23 cellular contexts compared by ENCODE assay signal in the genomic region with DNA sequence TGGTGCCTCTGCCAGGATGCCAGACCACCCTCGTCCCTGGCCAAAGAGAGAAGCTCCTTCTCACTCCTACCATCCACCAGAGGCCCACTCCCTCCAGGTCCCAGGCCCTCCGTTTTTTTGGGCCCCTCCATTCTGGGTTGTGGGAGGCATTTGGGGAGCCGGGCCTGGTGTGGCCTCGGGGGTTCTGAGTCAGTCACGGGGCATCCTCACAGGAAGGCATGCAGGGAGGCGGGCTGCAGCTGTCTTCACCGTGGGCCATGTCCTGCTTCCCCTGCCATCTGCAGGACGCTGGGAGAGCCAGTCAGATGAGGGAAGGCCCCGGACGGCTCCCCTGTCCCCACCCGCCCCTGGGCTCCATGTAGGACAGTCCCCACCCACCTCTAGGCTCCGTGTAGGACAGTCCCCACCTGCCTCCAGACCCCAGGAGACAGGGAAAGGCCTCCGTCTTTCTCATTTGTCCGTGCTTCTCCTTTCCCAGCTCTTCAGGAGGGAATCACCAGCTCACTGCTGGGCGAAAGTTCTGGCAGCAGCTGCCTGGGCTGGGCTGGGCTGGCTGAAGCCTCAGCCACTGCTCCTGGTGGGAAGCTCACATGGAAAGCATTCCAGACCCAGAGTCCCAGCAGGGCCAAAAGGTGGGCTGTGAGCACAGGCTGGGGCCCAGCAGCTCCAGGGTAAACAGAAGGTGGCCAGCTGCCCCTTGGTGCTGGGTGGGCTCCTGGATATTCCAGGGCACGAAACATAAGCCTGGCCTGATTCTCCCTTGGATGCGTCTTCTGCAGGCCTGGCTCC.
A peak's percentile ranks its signal among the peaks of the same experiment; 100 is the strongest.
DNase-seq lines count a peak whose midpoint lies in the region; ATAC-seq and TF ChIP-seq lines count a peak whose summit lies in the region.
"Had no signal": no experiment of that assay in that cellular context is flagged by ENCODE, and none has a peak within 500 bp of the region (broad histone marks: within the 10 kb centered on the region; RNA-seq: fewer than 3 reads in every experiment).

No MANE protein-coding gene starts in this region.

- TF ChIP-seq EP300 in sigmoid colon (IDR thresholded peaks at IDR 0.05), result no peak

- DNase-seq in activated T-cell treated with anti-CD3 and anti-CD28 coated beads, Interleukin-2, amount 50 U/mL, for 1 hour, result peak; percentile 9
- DNase-seq in activated T-cell treated with anti-CD3 and anti-CD28 coated beads for 4 hours (no peak), RPMI7951 (ENCODE audit: low read depth) (peak; percentile 1), left ventricle myocardium superior (peak; percentile 25), sigmoid colon (peak; percentile 40), esophagus squamous epithelium (lab: John Stamatoyannopoulos, UW) (no peak), GM19240 (ENCODE audit: insufficient read length, low spot score) (no peak), NCI-H82 (lab: John Stamatoyannopoulos, UW) (no peak)
- DNase-seq: activated CD8-positive, alpha-beta T cell treated with anti-CD3 and anti-CD28 coated beads for 36 hours; activated T-cell treated with anti-CD3 and anti-CD28 coated beads, Interleukin-2, amount 50 U/mL, for 72 hours; AML-193; colonic mucosa; DMS53; GF-D8; MV-4-11; NCI-H524 treated with DMSO at 0.1 percent for 48 hours; stimulated activated CD4-positive, alpha-beta T cell treated with anti-CD3 and anti-CD28 coated beads, Interleukin-4, amount 100 ng/mL, for 1 hour; stimulated activated naive CD4-positive, alpha-beta T cell; thyroid gland had no signal

- TF ChIP-seq CTCF in sigmoid colon (IDR thresholded peaks at IDR 0.05), result no peak
- TF ChIP-seq CTCF in esophagus squamous epithelium (IDR thresholded peaks at IDR 0.05), result no peak

- H3K36me3 ChIP-seq in sigmoid colon, result no peaks in the 10 kb centered on the region
- H3K36me3 ChIP-seq in esophagus squamous epithelium, result no peaks in the 10 kb centered on the region
- H3K36me3 ChIP-seq: colonic mucosa, thyroid gland had no signal

- TF ChIP-seq POLR2A in sigmoid colon (IDR thresholded peaks at IDR 0.05) (no peak), esophagus squamous epithelium (IDR thresholded peaks at IDR 0.05) (no peak)

- 70 to 76% methylated on average over 17 of the region's 17 CpGs for WGBS in sigmoid colon, 2 donors
- 29 to 59% methylated on average over 1 to 2 of the region's 17 CpGs for WGBS in esophagus squamous epithelium, 2 donors

- H3K4me1 ChIP-seq in sigmoid colon (no peaks in the 10 kb centered on the region), esophagus squamous epithelium (no peaks in the 10 kb centered on the region)
- H3K4me1 ChIP-seq: colonic mucosa, parathyroid adenoma, thyroid gland had no signal

- no peaks in the 10 kb centered on the region for H3K27me3 ChIP-seq in sigmoid colon
- peaks cover 0 to 19% (median 0%) of the 10 kb centered on the region in 4 donors for H3K27me3 ChIP-seq in esophagus squamous epithelium
- H3K27me3 ChIP-seq: colonic mucosa, thyroid gland had no signal

- H3K9me3 ChIP-seq in sigmoid colon, result peaks cover 0 to 6% (median 0%) of the 10 kb centered on the region in 4 donors
- peaks cover 0 to 7% (median 0%) of the 10 kb centered on the region in 3 donors for H3K9me3 ChIP-seq in esophagus squamous epithelium
- H3K9me3 ChIP-seq: colonic mucosa, thyroid gland had no signal

- no peak overlapping the region for H3K4me3 ChIP-seq in sigmoid colon
- H3K4me3 ChIP-seq in esophagus squamous epithelium, result no peak overlapping the region
- H3K4me3 ChIP-seq: colonic mucosa, smooth muscle cell, thyroid gland had no signal

- H3K27ac ChIP-seq in sigmoid colon (no peak overlapping the region), esophagus squamous epithelium (no peak overlapping the region)
- H3K27ac ChIP-seq: colonic mucosa, parathyroid adenoma, thyroid gland had no signal

- no peak for ATAC-seq in left ventricle myocardium superior
- ATAC-seq: activated CD4-positive, CD25-positive, alpha-beta regulatory T cell treated with anti-CD3 and anti-CD28 coated beads, Interleukin-2, amount 50 U/mL, for 24 hours; activated CD8-positive, alpha-beta T cell treated with anti-CD3 and anti-CD28 coated beads for 36 hours; activated T-cell treated with anti-CD3 and anti-CD28 coated beads, Interleukin-2, amount 50 U/mL, for 72 hours; naive thymus-derived CD8-positive, alpha-beta T cell had no signal

- intact Hi-C loops in left ventricle myocardium superior (cut with micrococcal nuclease) (no loop called here), sigmoid colon (cut with DNase I) (no loop called here), esophagus squamous epithelium (cut with DNase I) (no loop called here)

Comparison
In these comparisons a context has a peak if more than half of its experiments do, and no peak if none do; other contexts are left out.
1. DNase-seq: peak in activated T-cell treated with anti-CD3 and anti-CD28 coated beads, Interleukin-2, amount 50 U/mL, for 1 hour (single experiment), RPMI7951 (single experiment), left ventricle myocardium superior (single experiment) and sigmoid colon (single experiment); none in activated T-cell treated with anti-CD3 and anti-CD28 coated beads for 4 hours (single experiment), esophagus squamous epithelium (single experiment), GM19240 (single experiment) and NCI-H82 (single experiment).